In genomic region chr21:45303751-45304150, GRCh38 we compare ENCODE assay signal across 23 cellular contexts. TPM values are rescaled to one million over a fixed set of nuclear protein-coding genes. Genes with fewer than 3 reads are reported as not detected.
DNase-seq lines count a peak whose midpoint lies in the region; ATAC-seq and TF ChIP-seq lines count a peak whose summit lies in the region.
"Had no signal": no experiment of that assay in that cellular context is flagged by ENCODE, and none has a peak within 500 bp of the region (broad histone marks: within the 10 kb centered on the region; RNA-seq: fewer than 3 reads in every experiment).

No MANE protein-coding gene starts in this region.

- H3K4me3 Mint-ChIP-seq in CD4-positive, CD25-positive, alpha-beta regulatory T cell = peak overlapping the region in 1 of 4 donors; percentile 51
- peak overlapping the region in 1 of 10 donors; percentile 55 for H3K4me3 Mint-ChIP-seq in naive thymus-derived CD8-positive, alpha-beta T cell
- H3K4me3 Mint-ChIP-seq: activated T-cell treated with anti-CD3 and anti-CD28 coated beads, Interleukin-2, amount 50 U/mL, for 24 hours; mesothelial cell of epicardium; nephron progenitor cell; T-helper 1 cell treated with Interleukin-12 subunit alpha and Interleukin-12 subunit beta and Interleukin-4 antibody, amounts not matched to agents 30 μg/mL and 1 μg/mL, for 36 hours had no signal

- no peak for TF ChIP-seq POLR2A in esophagus muscularis mucosa (IDR thresholded peaks at IDR 0.05; ENCODE audit: low read depth)

- H2AFZ ChIP-seq in GM23248 = no peak overlapping the region
- H2AFZ ChIP-seq: parathyroid adenoma had no signal

- no peak overlapping the region for H3K27ac ChIP-seq in CD4-positive, CD25-positive, alpha-beta regulatory T cell (ENCODE audit: insufficient read depth, low read length, poor library complexity, severe bottlenecking)
- H3K27ac ChIP-seq in esophagus muscularis mucosa (replicated peaks in 1 of 4) (peak overlapping the region; percentile 3 to 80 (median 76)), GM23248 (no peak overlapping the region)
- H3K27ac ChIP-seq: right lobe of liver had no signal

- no peaks in the 10 kb centered on the region for H3K79me2 ChIP-seq in GM23248 (ENCODE audit: insufficient read depth)
- H3K79me2 ChIP-seq: parathyroid adenoma had no signal

- no peaks in the 10 kb centered on the region for H3K27me3 ChIP-seq in BE2C
- H3K27me3 ChIP-seq in CD4-positive, CD25-positive, alpha-beta regulatory T cell (ENCODE audit: control insufficient read depth, insufficient read depth, low read length) = no peaks in the 10 kb centered on the region
- H3K27me3 ChIP-seq in esophagus muscularis mucosa = no peaks in the 10 kb centered on the region
- no peaks in the 10 kb centered on the region for H3K27me3 ChIP-seq in GM23248 (replicated peaks; ENCODE audit: insufficient read depth)
- H3K27me3 ChIP-seq: dorsolateral prefrontal cortex, right lobe of liver, transverse colon had no signal

- no peak overlapping the region for H3K4me3 ChIP-seq in BE2C (ENCODE audit: low read depth, low read length)
- no peak overlapping the region for H3K4me3 ChIP-seq in CD4-positive, CD25-positive, alpha-beta regulatory T cell (ENCODE audit: low read depth, low read length)
- no peak overlapping the region for H3K4me3 ChIP-seq in esophagus muscularis mucosa
- H3K4me3 ChIP-seq in GM23248 = no peak overlapping the region
- H3K4me3 ChIP-seq: dorsolateral prefrontal cortex, right lobe of liver, transverse colon had no signal

- H3K4me1 ChIP-seq in BE2C (peaks cover 4% of the 10 kb centered on the region; the same call in 1 of the 2 replicates), esophagus muscularis mucosa (peaks cover 56 to 71% (median 69%) of the 10 kb centered on the region in 4 donors), GM23248 (ENCODE audit: insufficient read depth) (no peaks in the 10 kb centered on the region)
- H3K4me1 ChIP-seq in CD4-positive, CD25-positive, alpha-beta regulatory T cell (ENCODE audit: control insufficient read depth, insufficient read depth, low read length, poor library complexity, severe bottlenecking) = peaks cover 27% of the 10 kb centered on the region
- H3K4me1 ChIP-seq: parathyroid adenoma had no signal

- DNase-seq in BE2C = peak; percentile 3
- DNase-seq in CD4-positive, CD25-positive, alpha-beta regulatory T cell = no peak
- DNase-seq in esophagus muscularis mucosa (ENCODE audit: extremely low spot score) = no peak
- peak in 1 of 10 donors; percentile 37 for DNase-seq in naive thymus-derived CD8-positive, alpha-beta T cell
- DNase-seq in NCI-H2081 treated with DMSO at 0.1 percent for 48 hours (lab: John Stamatoyannopoulos, UW) = no peak
- no peak for DNase-seq in GM23248
- no peak for DNase-seq in anterior cingulate cortex (lab: John Stamatoyannopoulos, UW)
- DNase-seq: activated CD4-positive, alpha-beta T cell treated with anti-CD3 and anti-CD28 coated beads for 4 hours; activated gamma-delta T cell treated with Interleukin-2 at 50 U/mL for 16 hours; activated T-cell treated with anti-CD3 and anti-CD28 coated beads, Interleukin-2, amount 50 U/mL, for 24 hours; central memory CD4-positive, alpha-beta T cell; DMS153; Karpas-422; NCI-H187; NCI-H524 treated with DMSO at 0.1 percent for 48 hours; nephron progenitor cell; transverse colon had no signal

- no peaks in the 10 kb centered on the region for H3K36me3 ChIP-seq in BE2C
- no peaks in the 10 kb centered on the region for H3K36me3 ChIP-seq in CD4-positive, CD25-positive, alpha-beta regulatory T cell (ENCODE audit: control insufficient read depth, insufficient read depth, low read length)
- no peaks in the 10 kb centered on the region for H3K36me3 ChIP-seq in esophagus muscularis mucosa
- no peaks in the 10 kb centered on the region for H3K36me3 ChIP-seq in GM23248 (ENCODE audit: low read depth)
- H3K36me3 ChIP-seq: right lobe of liver, transverse colon had no signal

- H3F3A ChIP-seq in GM23248 (ENCODE audit: insufficient read depth) = no peaks in the 10 kb centered on the region

- intact Hi-C loops in esophagus muscularis mucosa (cut with DNase I) = no loop called here

- H3K9me3 ChIP-seq in BE2C (no peaks in the 10 kb centered on the region), esophagus muscularis mucosa (no peaks in the 10 kb centered on the region), GM23248 (ENCODE audit: low read depth) (no peaks in the 10 kb centered on the region)
- H3K9me3 ChIP-seq in CD4-positive, CD25-positive, alpha-beta regulatory T cell (ENCODE audit: control insufficient read depth in 2 of 2, low read length in 2 of 2) = no peaks in the 10 kb centered on the region
- H3K9me3 ChIP-seq: right lobe of liver, transverse colon had no signal

- WGBS in esophagus muscularis mucosa = 79% methylated on average over 4 of the region's 13 CpGs
- WGBS in GM23248 (ENCODE audit: low coverage in 1 of 2, low lambda C conversion rate in 2 of 2, missing lambda C conversion rate in 2 of 2), 2 experiments = 91 to 100% methylated on average over 3 to 13 of the region's 13 CpGs

- H3K27me3 Mint-ChIP-seq in CD4-positive, CD25-positive, alpha-beta regulatory T cell = no peaks in the 10 kb centered on the region
- H3K27me3 Mint-ChIP-seq in naive thymus-derived CD8-positive, alpha-beta T cell = peaks cover 0 to 2% (median 0%) of the 10 kb centered on the region in 5 donors

- H3K4me1 Mint-ChIP-seq in CD4-positive, CD25-positive, alpha-beta regulatory T cell = peaks cover 0 to 21% (median 5%) of the 10 kb centered on the region in 4 donors
- peaks cover 6 to 31% (median 22%) of the 10 kb centered on the region in 4 donors for H3K4me1 Mint-ChIP-seq in naive thymus-derived CD8-positive, alpha-beta T cell

- ATAC-seq in CD4-positive, CD25-positive, alpha-beta regulatory T cell (ENCODE audit: low read depth in 2 of 2) = no peak
- ATAC-seq in naive thymus-derived CD8-positive, alpha-beta T cell = no peak
- no peak for ATAC-seq in GM21515 (IDR thresholded peaks at IDR 0.05; ENCODE audit: unreplicated experiment)
- ATAC-seq: right lobe of liver had no signal

- no peaks in the 10 kb centered on the region for H3K9me3 Mint-ChIP-seq in CD4-positive, CD25-positive, alpha-beta regulatory T cell
- no peaks in the 10 kb centered on the region for H3K9me3 Mint-ChIP-seq in naive thymus-derived CD8-positive, alpha-beta T cell
- H3K9me3 Mint-ChIP-seq: activated T-cell treated with anti-CD3 and anti-CD28 coated beads, Interleukin-2, amount 50 U/mL, for 24 hours; mesothelial cell of epicardium; nephron progenitor cell; T-helper 1 cell treated with Interleukin-12 subunit alpha and Interleukin-12 subunit beta and Interleukin-4 antibody, amounts not matched to agents 30 μg/mL and 1 μg/mL, for 36 hours had no signal

- no peaks in the 10 kb centered on the region for H3K36me3 Mint-ChIP-seq in CD4-positive, CD25-positive, alpha-beta regulatory T cell
- no peaks in the 10 kb centered on the region for H3K36me3 Mint-ChIP-seq in naive thymus-derived CD8-positive, alpha-beta T cell
- H3K36me3 Mint-ChIP-seq: mesothelial cell of epicardium had no signal

- POLR2A ChIA-PET in naive thymus-derived CD8-positive, alpha-beta T cell (lab: Charles Lee) = interaction anchor here (0.8 kb wide), 1 partner anchor 16 kb away, joined by 3 read pairs; the partner anchor contains the start of gene POFUT2

- no peaks in the 10 kb centered on the region for H4K20me1 ChIP-seq in GM23248 (ENCODE audit: insufficient read depth)

- TF ChIP-seq CTCF in BE2C (IDR thresholded peaks at IDR 0.05; ENCODE audit: low read depth, low read length) = no peak
- TF ChIP-seq CTCF in esophagus muscularis mucosa (IDR thresholded peaks at IDR 0.05) = no peak

- H3K27ac Mint-ChIP-seq in CD4-positive, CD25-positive, alpha-beta regulatory T cell = peak overlapping the region in 2 of 3 donors; percentile 73 to 95
- peak overlapping the region; percentile 31 to 94 (median 88) for H3K27ac Mint-ChIP-seq in naive thymus-derived CD8-positive, alpha-beta T cell
- H3K27ac Mint-ChIP-seq: activated T-cell treated with anti-CD3 and anti-CD28 coated beads, Interleukin-2, amount 50 U/mL, for 24 hours; mesothelial cell of epicardium; nephron progenitor cell; T-helper 1 cell treated with Interleukin-12 subunit alpha and Interleukin-12 subunit beta and Interleukin-4 antibody, amounts not matched to agents 30 μg/mL and 1 μg/mL, for 36 hours had no signal

- no peak overlapping the region for H3K9ac ChIP-seq in GM23248
- H3K9ac ChIP-seq: parathyroid adenoma had no signal

- no peak overlapping the region for H3K4me2 ChIP-seq in GM23248 (ENCODE audit: unreplicated experiment)

- no peak for TF ChIP-seq EP300 in esophagus muscularis mucosa (IDR thresholded peaks at IDR 0.05)

- in situ Hi-C loops in GM23248 (cut with MboI) = no loop called here

- no peaks in the 10 kb centered on the region for H3K9me2 ChIP-seq in GM23248 (ENCODE audit: insufficient read depth)

RNA-seq across cellular contexts. Expression of gene POFUT2, which starts 16.1 kb away (rescaled TPM):
- polyA plus RNA-seq in BE2C (2012; ENCODE audit: insufficient read depth, insufficient read length, low read depth) = 83.0 TPM
- total RNA-seq in CD4-positive, CD25-positive, alpha-beta regulatory T cell = 55.6 TPM
- polyA plus RNA-seq in CD4-positive, CD25-positive, alpha-beta regulatory T cell = 1 to 10 TPM; 2.6 to 4.7 (median 3.2) TPM
- total RNA-seq in esophagus muscularis mucosa = 10 to 100 TPM; 15.8 to 21.6 (median 18.7) TPM
- total RNA-seq in naive thymus-derived CD8-positive, alpha-beta T cell = 10 to 100 TPM; 37.4 to 44.7 TPM
- 1 to 10 TPM; 2.7 to 5.5 (median 3.5) TPM for polyA plus RNA-seq in naive thymus-derived CD8-positive, alpha-beta T cell
- total RNA-seq in GM23248 (2014; rRNA removed; shearing (Covaris generic)) = 48.2 and 54.0 TPM in 2 replicates
- polyA plus RNA-seq in GM23248 (2016; fragmentation: Nextera tagmentation; extraction: Ambion mirVana) = 30.1 and 30.9 TPM in 2 replicates

Comparison
In these comparisons a context has a peak if more than half of its experiments do, and no peak if none do; other contexts are left out.
1. H3K27ac ChIP-seq: peak in esophagus muscularis mucosa (4 of 4); none in CD4-positive, CD25-positive, alpha-beta regulatory T cell (single experiment) and GM23248 (single experiment).